Comparison of ENCODE assay signal across 18 cellular contexts in the genomic region with DNA sequence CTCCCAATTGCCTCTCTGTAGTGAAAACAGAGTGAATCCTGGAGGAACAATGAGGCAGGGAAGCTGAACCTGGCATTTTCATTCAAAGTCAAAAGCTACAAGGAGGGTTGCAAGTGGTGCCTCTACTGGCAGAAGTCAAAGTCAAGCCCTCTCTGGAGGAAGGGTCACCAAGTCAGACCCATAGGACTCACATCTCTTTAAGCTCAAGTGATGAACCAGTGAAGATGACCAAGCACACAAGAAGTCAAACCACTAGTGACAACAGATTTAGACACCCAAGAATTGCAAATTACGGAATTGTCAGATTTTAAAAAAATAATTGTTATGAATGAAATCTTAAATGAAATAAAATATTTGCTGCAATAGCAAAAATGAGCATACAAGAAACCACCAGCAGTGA.
DNase-seq lines count a peak whose midpoint lies in the region; ATAC-seq and TF ChIP-seq lines count a peak whose summit lies in the region.
"Had no signal": no experiment of that assay in that cellular context is flagged by ENCODE, and none has a peak within 500 bp of the region (broad histone marks: within the 10 kb centered on the region; RNA-seq: fewer than 3 reads in every experiment).

No MANE protein-coding gene starts in this region.

- no peaks in the 10 kb centered on the region for H3K9me3 ChIP-seq in OCI-LY3 (ENCODE audit: insufficient read depth, low read length)
- H3K9me3 ChIP-seq: body of pancreas, lower lobe of right lung, SJCRH30, thyroid gland had no signal

- DNase-seq in GM06990 (ENCODE audit: extremely low read depth, insufficient read length) (no peak), HuH-7 (ENCODE audit: low spot score) (no peak), activated gamma-delta T cell treated with Interleukin-2 at 50 U/mL for 16 hours (no peak), NCI-H1436 (lab: John Stamatoyannopoulos, UW) (no peak)
- DNase-seq: activated B cell treated with CpG ODN at 0.5 μM for 24 hours; activated naive CD8-positive, alpha-beta T cell treated with anti-CD3 and anti-CD28 coated beads for 36 hours; activated T-cell treated with anti-CD3 and anti-CD28 coated beads, Interleukin-2, amount 50 U/mL, for 72 hours; body of pancreas; lower lobe of right lung; NCI-H2081 treated with DMSO at 0.1 percent for 48 hours; SJCRH30; stimulated activated CD4-positive, alpha-beta T cell treated with anti-CD3 and anti-CD28 coated beads, Interleukin-15, amount 100 ng/mL, for 24 hours; T-helper 2 cell had no signal

- H3K36me3 ChIP-seq in GM06990 (ENCODE audit: control insufficient read depth, insufficient read depth, low read length) = no peaks in the 10 kb centered on the region
- no peaks in the 10 kb centered on the region for H3K36me3 ChIP-seq in OCI-LY3 (replicated peaks; ENCODE audit: low read depth, low read length)
- H3K36me3 ChIP-seq: lower lobe of right lung, SJCRH30, thyroid gland had no signal

- ATAC-seq in GM19023 (IDR thresholded peaks at IDR 0.05; ENCODE audit: unreplicated experiment) (peak; percentile 28), HG02798 (IDR thresholded peaks at IDR 0.05; ENCODE audit: poor library complexity, unreplicated experiment) (peak; percentile 20), HG03520 (IDR thresholded peaks at IDR 0.05; ENCODE audit: unreplicated experiment) (no peak)
- ATAC-seq: activated T-cell treated with anti-CD3 and anti-CD28 coated beads, Interleukin-2, amount 50 U/mL, for 72 hours; body of pancreas; lower lobe of right lung had no signal

- H3K4me2 ChIP-seq in OCI-LY3 (ENCODE audit: low read length) = peak overlapping the region; percentile 62

- peak overlapping the region; percentile 77 for H3K27ac ChIP-seq in OCI-LY3 (ENCODE audit: low read length)
- H3K27ac ChIP-seq: body of pancreas, lower lobe of right lung, SJCRH30, thyroid gland had no signal

- TF ChIP-seq CTCF in GM06990 (IDR thresholded peaks at IDR 0.05; ENCODE audit: insufficient read depth, low read length, poor library complexity, severe bottlenecking) (peak; percentile 11), OCI-LY3 (IDR thresholded peaks at IDR 0.05; ENCODE audit: low read depth, low read length) (peak; percentile 26)

- no peak overlapping the region for H3K4me3 ChIP-seq in GM06990 (replicated peaks; ENCODE audit: low read depth, low read length)
- peak overlapping the region; percentile 41 for H3K4me3 ChIP-seq in OCI-LY3 (ENCODE audit: low read length)
- H3K4me3 ChIP-seq: body of pancreas, lower lobe of right lung, SJCRH30, thyroid gland had no signal

- 0 out of 2 replicates have a peak overlapping the region, but pooled peaks have one; percentile 0 for H2AFZ ChIP-seq in OCI-LY3 (ENCODE audit: low read depth, low read length)

- H4K20me1 ChIP-seq in OCI-LY3 (ENCODE audit: insufficient read depth, low read length) = no peaks in the 10 kb centered on the region

- H3K4me1 ChIP-seq in OCI-LY3 (ENCODE audit: low read length) = peaks cover 47% of the 10 kb centered on the region
- H3K4me1 ChIP-seq: body of pancreas, lower lobe of right lung, SJCRH30 had no signal

- H3K27me3 ChIP-seq in GM06990 (replicated peaks; ENCODE audit: control insufficient read depth, insufficient read depth, low read length) (no peaks in the 10 kb centered on the region), OCI-LY3 (ENCODE audit: low read depth, low read length) (no peaks in the 10 kb centered on the region)
- H3K27me3 ChIP-seq: body of pancreas, SJCRH30, thyroid gland had no signal

- H3K79me2 ChIP-seq in OCI-LY3 (ENCODE audit: low read length) = no peaks in the 10 kb centered on the region

- H3K9ac ChIP-seq in OCI-LY3 (ENCODE audit: low read length) = peak overlapping the region; percentile 58
